Comparison of ENCODE assay signal across 8 cellular contexts in genomic region chr22:29314537-29315285, GRCh38. TPM values are rescaled to one million over a fixed set of nuclear protein-coding genes. Genes with fewer than 3 reads are reported as not detected.
DNase-seq lines count a peak whose midpoint lies in the region; ATAC-seq, FAIRE-seq and TF ChIP-seq lines count a peak whose summit lies in the region.

No MANE protein-coding gene starts in this region.

- H3K36me3 ChIP-seq in kidney (ENCODE audit: control insufficient read depth in 1 of 2, insufficient read depth in 2 of 2, low read length in 2 of 2) (no peaks in the 10 kb centered on the region), subcutaneous abdominal adipose tissue (ENCODE audit: control insufficient read depth in 5 of 5, insufficient read depth in 5 of 5, low read length in 5 of 5) (peaks cover 0 to 5% (median 0%) of the 10 kb centered on the region in 5 donors)

- no peak overlapping the region for H3K27ac Mint-ChIP-seq in activated CD8-positive, alpha-beta memory T cell treated with anti-CD3 and anti-CD28 coated beads, Interleukin-2, amount 10 ng/mL, durations not matched to agents 7 days and 5 days
- no peak overlapping the region for H3K27ac Mint-ChIP-seq in activated CD4-positive, alpha-beta memory T cell treated with anti-CD3 and anti-CD28 coated beads for 36 hours

- H3K9ac ChIP-seq in kidney (ENCODE audit: low read length in 2 of 2) = no peak overlapping the region
- no peak overlapping the region for H3K9ac ChIP-seq in subcutaneous abdominal adipose tissue (ENCODE audit: low read length in 5 of 5)

- no peaks in the 10 kb centered on the region for H3K36me3 Mint-ChIP-seq in activated CD8-positive, alpha-beta memory T cell treated with anti-CD3 and anti-CD28 coated beads, Interleukin-2, amount 10 ng/mL, durations not matched to agents 7 days and 5 days
- no peaks in the 10 kb centered on the region for H3K36me3 Mint-ChIP-seq in activated CD4-positive, alpha-beta memory T cell treated with anti-CD3 and anti-CD28 coated beads for 36 hours

- no peaks in the 10 kb centered on the region for H3K9me3 Mint-ChIP-seq in activated CD8-positive, alpha-beta memory T cell treated with anti-CD3 and anti-CD28 coated beads, Interleukin-2, amount 10 ng/mL, durations not matched to agents 7 days and 5 days (ENCODE audit: low read depth)
- no peaks in the 10 kb centered on the region for H3K9me3 Mint-ChIP-seq in activated CD4-positive, alpha-beta memory T cell treated with anti-CD3 and anti-CD28 coated beads for 36 hours

- POLR2A ChIA-PET in activated CD4-positive, alpha-beta memory T cell treated with anti-CD3 and anti-CD28 coated beads for 36 hours (lab: Charles Lee) = interaction anchor here (1.4 kb wide), 1 partner anchor 45 kb away, joined by 3 read pairs; no protein-coding TSS in a partner anchor

- no peak for FAIRE-seq in kidney (lab: Jason Lieb, UNC)

- ATAC-seq in activated CD8-positive, alpha-beta memory T cell treated with anti-CD3 and anti-CD28 coated beads, Interleukin-2, amount 10 ng/mL, durations not matched to agents 7 days and 5 days = no peak
- ATAC-seq in GM21576 (IDR thresholded peaks at IDR 0.05; ENCODE audit: unreplicated experiment) = no peak

- H3K4me3 ChIP-seq in kidney (ENCODE audit: low read length in 2 of 2) = no peak overlapping the region
- peak overlapping the region in 3 of 5 donors; percentile 45 to 53 (median 53) for H3K4me3 ChIP-seq in subcutaneous abdominal adipose tissue (ENCODE audit: low read depth in 1 of 5, low read length in 5 of 5)

- H3K9me3 ChIP-seq in kidney (ENCODE audit: control insufficient read depth in 1 of 2, low read length in 2 of 2) (no peaks in the 10 kb centered on the region), subcutaneous abdominal adipose tissue (ENCODE audit: control insufficient read depth in 5 of 5, low read length in 5 of 5) (no peaks in the 10 kb centered on the region)

- peaks cover 31% of the 10 kb centered on the region for H3K4me1 Mint-ChIP-seq in activated CD8-positive, alpha-beta memory T cell treated with anti-CD3 and anti-CD28 coated beads, Interleukin-2, amount 10 ng/mL, durations not matched to agents 7 days and 5 days
- H3K4me1 Mint-ChIP-seq in activated CD4-positive, alpha-beta memory T cell treated with anti-CD3 and anti-CD28 coated beads for 36 hours (ENCODE audit: low read depth) = peaks cover 26% of the 10 kb centered on the region

- TF ChIP-seq CTCF in kidney (IDR thresholded peaks at IDR 0.05; ENCODE audit: borderline replicate concordance, extremely low read depth, insufficient read depth) = no peak

- peaks cover 13 to 27% (median 22%) of the 10 kb centered on the region in 5 donors for H3K27me3 ChIP-seq in subcutaneous abdominal adipose tissue (ENCODE audit: control insufficient read depth in 5 of 5, insufficient read depth in 4 of 5, low read length in 5 of 5)

- H3K27ac ChIP-seq in kidney (ENCODE audit: low read depth in 2 of 2, low read length in 2 of 2) (no peak overlapping the region), subcutaneous abdominal adipose tissue (ENCODE audit: low read depth, low read length) (no peak overlapping the region)

- CTCF ChIA-PET in activated CD8-positive, alpha-beta memory T cell treated with anti-CD3 and anti-CD28 coated beads, Interleukin-2, amount 10 ng/mL, durations not matched to agents 7 days and 5 days (lab: Charles Lee) = interaction anchor here (1.0 to 2.1 kb wide), 3 partner anchors 10 to 47 kb away, joined by 3 to 9 read pairs (median 6); partner anchors contain the start of genes EWSR1 and RHBDD3
- CTCF ChIA-PET in activated CD4-positive, alpha-beta memory T cell treated with anti-CD3 and anti-CD28 coated beads for 36 hours (lab: Charles Lee) = no interaction called here

- H3K27me3 Mint-ChIP-seq in activated CD8-positive, alpha-beta memory T cell treated with anti-CD3 and anti-CD28 coated beads, Interleukin-2, amount 10 ng/mL, durations not matched to agents 7 days and 5 days = peaks cover 49% of the 10 kb centered on the region
- H3K27me3 Mint-ChIP-seq in activated CD4-positive, alpha-beta memory T cell treated with anti-CD3 and anti-CD28 coated beads for 36 hours = peaks cover 39% of the 10 kb centered on the region

- intact Hi-C loops in activated CD4-positive, alpha-beta memory T cell treated with anti-CD3 and anti-CD28 coated beads for 36 hours (cut with micrococcal nuclease) = no loop called here
- intact Hi-C loops in kidney (cut with DNase I) = no loop called here

- no peak for DNase-seq in activated CD8-positive, alpha-beta memory T cell treated with anti-CD3 and anti-CD28 coated beads, Interleukin-2, amount 10 ng/mL, durations not matched to agents 7 days and 5 days
- DNase-seq in activated CD8-positive, alpha-beta memory T cell treated with anti-CD3 and anti-CD28 coated beads for 24 hours = no peak
- no peak for DNase-seq in activated CD4-positive, alpha-beta memory T cell treated with anti-CD3 and anti-CD28 coated beads for 36 hours
- peak; percentile 74 for DNase-seq in kidney
- DNase-seq in NCI-H2171 (lab: John Stamatoyannopoulos, UW) = no peak
- no peak for DNase-seq in ACHN

- H3K4me3 Mint-ChIP-seq in activated CD8-positive, alpha-beta memory T cell treated with anti-CD3 and anti-CD28 coated beads, Interleukin-2, amount 10 ng/mL, durations not matched to agents 7 days and 5 days = peak overlapping the region; percentile 5
- peak overlapping the region; percentile 1 for H3K4me3 Mint-ChIP-seq in activated CD4-positive, alpha-beta memory T cell treated with anti-CD3 and anti-CD28 coated beads for 36 hours

- H3K4me1 ChIP-seq in kidney (ENCODE audit: control insufficient read depth in 1 of 2, insufficient read depth in 1 of 2, low read depth in 1 of 2, low read length in 2 of 2) = peaks cover 0 to 22% of the 10 kb centered on the region in 2 donors
- peaks cover 7 to 56% (median 41%) of the 10 kb centered on the region in 5 donors for H3K4me1 ChIP-seq in subcutaneous abdominal adipose tissue (ENCODE audit: control insufficient read depth in 5 of 5, insufficient read depth in 5 of 5, low read length in 5 of 5)

- in situ Hi-C loops in ACHN (cut with HindIII; ENCODE audit: low pct_ligation_motif_present, low pct_unique_long_range_greater_than_20kb, low sequenced_read_pairs) = no loop called here

RNA-seq across cellular contexts. Expression of gene RASL10A, which starts 0.8 kb away (rescaled TPM):
- under 1 TPM; 0.63 to 0.70 TPM for total RNA-seq in activated CD8-positive, alpha-beta memory T cell treated with anti-CD3 and anti-CD28 coated beads, Interleukin-2, amount 10 ng/mL, durations not matched to agents 7 days and 5 days
- total RNA-seq in activated CD4-positive, alpha-beta memory T cell treated with anti-CD3 and anti-CD28 coated beads for 36 hours = under 1 TPM in 1 of 2 experiments, not detected in 1; 0.62 TPM
- total RNA-seq in kidney = 1.2 TPM
- 0.73 TPM for polyA plus RNA-seq in kidney (ENCODE audit: insufficient read depth, low read depth, low replicate concordance)

RNA-seq across cellular contexts. Expression of gene GAS2L1, which starts 8.3 kb away (rescaled TPM):
- 10 to 100 TPM; 12.0 to 16.9 TPM for total RNA-seq in activated CD8-positive, alpha-beta memory T cell treated with anti-CD3 and anti-CD28 coated beads, Interleukin-2, amount 10 ng/mL, durations not matched to agents 7 days and 5 days
- 1 to 10 TPM; 1.3 to 1.4 TPM for total RNA-seq in activated CD4-positive, alpha-beta memory T cell treated with anti-CD3 and anti-CD28 coated beads for 36 hours
- 27.2 TPM for total RNA-seq in kidney
- 24.2 TPM for polyA plus RNA-seq in kidney (ENCODE audit: insufficient read depth, low read depth, low replicate concordance)

RNA-seq across cellular contexts. Expression of gene EWSR1, which starts 46.6 kb away (rescaled TPM):
- 100 to 1,000 TPM; 336 to 408 TPM for total RNA-seq in activated CD8-positive, alpha-beta memory T cell treated with anti-CD3 and anti-CD28 coated beads, Interleukin-2, amount 10 ng/mL, durations not matched to agents 7 days and 5 days
- total RNA-seq in activated CD4-positive, alpha-beta memory T cell treated with anti-CD3 and anti-CD28 coated beads for 36 hours = 100 to 1,000 TPM; 286 to 302 TPM
- 214 TPM for total RNA-seq in kidney
- 124 TPM for polyA plus RNA-seq in kidney (ENCODE audit: insufficient read depth, low read depth, low replicate concordance)

RNA-seq across cellular contexts. Expression of gene RHBDD3, which starts 46.9 kb away (rescaled TPM):
- 10 to 100 TPM; 40.5 to 44.7 TPM for total RNA-seq in activated CD8-positive, alpha-beta memory T cell treated with anti-CD3 and anti-CD28 coated beads, Interleukin-2, amount 10 ng/mL, durations not matched to agents 7 days and 5 days
- 10 to 100 TPM; 20.2 to 21.1 TPM for total RNA-seq in activated CD4-positive, alpha-beta memory T cell treated with anti-CD3 and anti-CD28 coated beads for 36 hours
- total RNA-seq in kidney = 19.2 TPM
- 26.3 TPM for polyA plus RNA-seq in kidney (ENCODE audit: insufficient read depth, low read depth, low replicate concordance)

Comparison
In these comparisons a context has a peak if more than half of its experiments do, and no peak if none do; other contexts are left out.
1. H3K4me3 ChIP-seq: peak in subcutaneous abdominal adipose tissue (3 of 5); none in kidney (0 of 2).
2. RNA of gene GAS2L1, which starts 8.3 kb away (total RNA-seq): 27.2 TPM in kidney (single experiment) and 12.0 to 16.9 TPM in activated CD8-positive, alpha-beta memory T cell treated with anti-CD3 and anti-CD28 coated beads, Interleukin-2, amount 10 ng/mL, durations not matched to agents 7 days and 5 days; 1.3 to 1.4 TPM in activated CD4-positive, alpha-beta memory T cell treated with anti-CD3 and anti-CD28 coated beads for 36 hours; every median in the first group is over 4 times any median in the second.